ENCODE assay signal across 26 cellular contexts in the genomic region with DNA sequence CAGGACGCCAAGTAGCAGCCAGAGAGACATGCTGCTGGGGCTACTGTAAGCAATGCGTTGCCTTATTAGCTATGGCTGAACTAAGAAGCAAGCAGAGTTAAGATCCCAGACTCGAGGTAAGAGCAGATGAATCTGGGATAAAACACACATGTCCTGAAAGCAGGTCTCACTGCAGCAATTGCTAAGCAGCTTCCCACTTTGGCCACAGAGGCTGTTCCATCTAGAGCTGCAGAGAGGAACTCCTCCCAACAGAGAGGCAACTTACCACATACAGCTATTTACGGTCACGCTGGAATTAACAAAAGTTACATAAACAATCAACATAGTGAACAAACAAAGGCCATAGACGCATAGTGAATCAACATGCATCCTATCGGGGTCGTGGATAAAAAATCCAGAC.
"Had no signal": no experiment of that assay in that cellular context is flagged by ENCODE, and none has a peak within 500 bp of the region (broad histone marks: within the 10 kb centered on the region; RNA-seq: fewer than 3 reads in every experiment).

No MANE protein-coding gene starts in this region.

- H3K27ac ChIP-seq: brain microvascular endothelial cell, cardiac muscle cell, SJSA1 had no signal

- H3K4me1 ChIP-seq: SJSA1 had no signal

- H3K36me3 Mint-ChIP-seq: activated CD8-positive, alpha-beta memory T cell treated with anti-CD3 and anti-CD28 coated beads, Interleukin-2, amount 10 ng/mL, durations not matched to agents 7 days and 5 days; activated naive CD8-positive, alpha-beta T cell; WTC11 had no signal

- H3K9me3 ChIP-seq: SJSA1 had no signal

- H3K36me3 ChIP-seq: brain microvascular endothelial cell, cardiac muscle cell, SJSA1 had no signal

- DNase-seq: activated CD4-positive, alpha-beta T cell treated with anti-CD3 and anti-CD28 coated beads, Interleukin-2, amount 10 ng/mL, durations not matched to agents 24 days and 14 days; activated CD4-positive, alpha-beta T cell treated with anti-CD3 and anti-CD28 coated beads, Interleukin-2, amount 50 U/mL, for 48 hours; activated CD4-positive, CD25-positive, alpha-beta regulatory T cell treated with anti-CD3 and anti-CD28 coated beads, Interleukin-2, amount 50 U/mL, for 72 hours; activated CD8-positive, alpha-beta memory T cell treated with anti-CD3 and anti-CD28 coated beads, Interleukin-2, amount 10 ng/mL, durations not matched to agents 7 days and 5 days; activated gamma-delta T cell; activated naive CD4-positive, alpha-beta T cell treated with anti-CD3 and anti-CD28 coated beads for 36 hours; activated T-cell treated with anti-CD3 and anti-CD28 coated beads, Interleukin-2, amount 50 U/mL, for 4 hours; amygdala; brain microvascular endothelial cell; cerebellar nuclear complex; Karpas-422; MM.1S; NCI-H1092; NCI-H1930; NCI-H2107; NCI-H226; NCI-H526; PC-3; SHP77 had no signal

- H3K9me3 Mint-ChIP-seq: activated naive CD4-positive, alpha-beta T cell treated with anti-CD3 and anti-CD28 coated beads for 36 hours; activated T-cell treated with anti-CD3 and anti-CD28 coated beads, Interleukin-2, amount 50 U/mL, for 4 hours; T-helper 1 cell treated with Interleukin-12 subunit alpha and Interleukin-12 subunit beta and Interleukin-4 antibody, amounts not matched to agents 30 μg/mL and 1 μg/mL, for 36 hours had no signal

- H3K27me3 ChIP-seq: brain microvascular endothelial cell, SJSA1 had no signal

- H3K4me3 Mint-ChIP-seq: activated CD4-positive, alpha-beta T cell treated with anti-CD3 and anti-CD28 coated beads, Interleukin-2, amount 10 ng/mL, durations not matched to agents 24 days and 14 days; activated CD8-positive, alpha-beta memory T cell treated with anti-CD3 and anti-CD28 coated beads, Interleukin-2, amount 10 ng/mL, durations not matched to agents 7 days and 5 days; activated naive CD4-positive, alpha-beta T cell treated with anti-CD3 and anti-CD28 coated beads for 36 hours; activated naive CD8-positive, alpha-beta T cell; activated T-cell treated with anti-CD3 and anti-CD28 coated beads, Interleukin-2, amount 50 U/mL, for 4 hours; activated T-helper 17 cell treated with anti-CD3 and anti-CD28 coated beads, Interleukin-2, amount 50 U/mL, for 72 hours; T-helper 1 cell treated with Interleukin-12 subunit alpha and Interleukin-12 subunit beta and Interleukin-4 antibody, amounts not matched to agents 30 μg/mL and 1 μg/mL, for 36 hours; WTC11 had no signal

- H3K27ac Mint-ChIP-seq: activated CD4-positive, alpha-beta T cell treated with anti-CD3 and anti-CD28 coated beads, Interleukin-2, amount 10 ng/mL, durations not matched to agents 24 days and 14 days; activated CD8-positive, alpha-beta memory T cell treated with anti-CD3 and anti-CD28 coated beads, Interleukin-2, amount 10 ng/mL, durations not matched to agents 7 days and 5 days; activated naive CD4-positive, alpha-beta T cell treated with anti-CD3 and anti-CD28 coated beads for 36 hours; activated naive CD8-positive, alpha-beta T cell; activated T-helper 17 cell treated with anti-CD3 and anti-CD28 coated beads, Interleukin-2, amount 50 U/mL, for 72 hours; T-helper 1 cell treated with Interleukin-12 subunit alpha and Interleukin-12 subunit beta and Interleukin-4 antibody, amounts not matched to agents 30 μg/mL and 1 μg/mL, for 36 hours; WTC11 had no signal

- H3K4me3 ChIP-seq: cardiac muscle cell, K562, SJSA1 had no signal
